Comparison of ENCODE assay signal across 17 cellular contexts in the genomic region with DNA sequence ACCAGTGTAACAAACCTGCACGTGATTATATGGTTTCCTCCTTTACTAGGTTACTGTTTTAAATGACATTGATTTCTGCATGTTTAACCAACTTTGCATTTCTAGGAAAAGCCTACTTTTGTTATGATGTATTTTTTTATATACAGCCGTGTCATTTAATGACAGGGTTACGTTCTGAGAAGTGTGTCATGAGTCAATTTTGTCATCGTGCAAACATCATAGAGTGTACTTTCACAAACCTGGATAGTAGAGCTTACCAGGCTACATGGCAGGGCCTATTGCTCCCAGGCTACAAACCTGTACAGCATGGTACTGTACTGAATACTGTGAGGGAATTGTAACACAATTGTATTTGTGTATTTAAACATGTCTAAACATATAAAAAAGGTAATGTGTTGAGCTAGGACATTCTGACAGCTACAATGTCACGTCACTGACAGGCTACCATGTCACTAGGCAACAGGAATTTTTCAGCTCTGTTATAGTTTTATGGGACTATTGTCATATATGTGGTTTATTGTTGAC.
"Had no signal": no experiment of that assay in that cellular context is flagged by ENCODE, and none has a peak within 500 bp of the region (broad histone marks: within the 10 kb centered on the region; RNA-seq: fewer than 3 reads in every experiment).

No MANE protein-coding gene starts in this region.

- H3K27me3 Mint-ChIP-seq: memory B cell; stimulated activated naive B cell treated with anti-CD40 and anti-IgM and Interleukin-4, amounts not matched to agents 10 μg/mL and 1 μg/mL and 100 μg/mL, for 72 hours had no signal

- ATAC-seq: natural killer cell; stimulated activated naive B cell treated with anti-CD40 and anti-IgM and Interleukin-4, amounts not matched to agents 10 μg/mL and 1 μg/mL and 100 μg/mL, for 72 hours had no signal

- H3K9me3 ChIP-seq: breast epithelium, left ventricle myocardium inferior, tibial nerve, vagina had no signal

- H3K27me3 ChIP-seq: breast epithelium, tibial nerve, vagina had no signal

- H3K36me3 Mint-ChIP-seq: memory B cell; natural killer cell; stimulated activated naive B cell treated with anti-CD40 and anti-IgM and Interleukin-4, amounts not matched to agents 10 μg/mL and 1 μg/mL and 100 μg/mL, for 72 hours had no signal

- H3K36me3 ChIP-seq: breast epithelium, left ventricle myocardium inferior, tibial nerve, vagina had no signal

- DNase-seq: activated CD4-positive, alpha-beta T cell treated with anti-CD3 and anti-CD28 coated beads, Interleukin-2, amount 50 U/mL, for 1 hour; activated CD4-positive, CD25-positive, alpha-beta regulatory T cell; anterior cingulate cortex; cerebellar nuclear complex; effector CD8-positive, alpha-beta T cell; foreskin fibroblast; hippocampal formation; kidney; left ventricle myocardium inferior; natural killer cell; stimulated activated CD4-positive, alpha-beta T cell treated with anti-CD3 and anti-CD28 coated beads, Interleukin-2, amount 100 ng/mL, for 48 hours; stimulated activated naive B cell treated with anti-CD40 and anti-IgM and Interleukin-4, amounts not matched to agents 10 μg/mL and 1 μg/mL and 100 μg/mL, for 72 hours; substantia nigra had no signal

- H3K4me1 ChIP-seq: breast epithelium, tibial nerve, vagina had no signal

- H3K4me3 ChIP-seq: breast epithelium, left ventricle myocardium inferior, tibial nerve, vagina had no signal

- H3K4me1 Mint-ChIP-seq: memory B cell, natural killer cell had no signal

- H3K27ac Mint-ChIP-seq: memory B cell; natural killer cell; stimulated activated naive B cell treated with anti-CD40 and anti-IgM and Interleukin-4, amounts not matched to agents 10 μg/mL and 1 μg/mL and 100 μg/mL, for 72 hours had no signal

- H3K4me3 Mint-ChIP-seq: memory B cell; natural killer cell; stimulated activated naive B cell treated with anti-CD40 and anti-IgM and Interleukin-4, amounts not matched to agents 10 μg/mL and 1 μg/mL and 100 μg/mL, for 72 hours had no signal

- H3K27ac ChIP-seq: breast epithelium, left ventricle myocardium inferior, tibial nerve, vagina had no signal
